Comparison of ENCODE assay signal across 1 cellular context in genomic region chr10:103752680-103753248, GRCh38.
TF ChIP-seq lines count a peak whose summit lies in the region.

No MANE protein-coding gene starts in this region.

TF ChIP-seq in GM23338, 12 proteins besides CTCF, POLR2A, EP300 and RAD21 (continued from another document):
- TF ChIP-seq ZNF462 (CRISPR knock-in tag; IDR thresholded peaks at IDR 0.05) = no peak
